Comparison of ENCODE assay signal across 14 cellular contexts in genomic region chr11:116504541-116505149, GRCh38.
"Had no signal": no experiment of that assay in that cellular context is flagged by ENCODE, and none has a peak within 500 bp of the region (broad histone marks: within the 10 kb centered on the region; RNA-seq: fewer than 3 reads in every experiment).

No MANE protein-coding gene starts in this region.

- ATAC-seq: activated CD4-positive, CD25-positive, alpha-beta regulatory T cell treated with anti-CD3 and anti-CD28 coated beads, Interleukin-2, amount 50 U/mL, for 24 hours; gastrocnemius medialis; stimulated activated effector memory CD8-positive, alpha-beta T cell treated with anti-CD3 and anti-CD28 coated beads, Interleukin-12 subunit alpha, Interleukin-12 subunit beta, amount 100 ng/mL, for 72 hours had no signal

- FAIRE-seq: islet of Langerhans had no signal

- H3K27ac Mint-ChIP-seq: activated naive CD8-positive, alpha-beta T cell treated with anti-CD3 and anti-CD28 coated beads, Interleukin-2, amount 10 ng/mL, durations not matched to agents 7 days and 5 days; naive B cell; stimulated activated effector memory CD8-positive, alpha-beta T cell treated with anti-CD3 and anti-CD28 coated beads, Interleukin-12 subunit alpha, Interleukin-12 subunit beta, amount 100 ng/mL, for 72 hours had no signal

- H3K4me3 ChIP-seq: gastrocnemius medialis, thyroid gland, uterus had no signal

- H3K9me3 ChIP-seq: gastrocnemius medialis, neutrophil, thyroid gland, uterus had no signal

- H3K9me3 Mint-ChIP-seq: activated naive CD8-positive, alpha-beta T cell treated with anti-CD3 and anti-CD28 coated beads, Interleukin-2, amount 10 ng/mL, durations not matched to agents 7 days and 5 days; stimulated activated effector memory CD8-positive, alpha-beta T cell treated with anti-CD3 and anti-CD28 coated beads, Interleukin-12 subunit alpha, Interleukin-12 subunit beta, amount 100 ng/mL, for 72 hours had no signal

- H3K4me3 Mint-ChIP-seq: activated naive CD8-positive, alpha-beta T cell treated with anti-CD3 and anti-CD28 coated beads, Interleukin-2, amount 10 ng/mL, durations not matched to agents 7 days and 5 days; stimulated activated effector memory CD8-positive, alpha-beta T cell treated with anti-CD3 and anti-CD28 coated beads, Interleukin-12 subunit alpha, Interleukin-12 subunit beta, amount 100 ng/mL, for 72 hours had no signal

- H3K27ac ChIP-seq: gastrocnemius medialis, neutrophil, thyroid gland, uterus had no signal

- H3K4me1 ChIP-seq: thyroid gland had no signal

- H3K4me1 Mint-ChIP-seq: activated naive CD8-positive, alpha-beta T cell treated with anti-CD3 and anti-CD28 coated beads, Interleukin-2, amount 10 ng/mL, durations not matched to agents 7 days and 5 days; stimulated activated effector memory CD8-positive, alpha-beta T cell treated with anti-CD3 and anti-CD28 coated beads, Interleukin-12 subunit alpha, Interleukin-12 subunit beta, amount 100 ng/mL, for 72 hours had no signal

- H3K36me3 ChIP-seq: gastrocnemius medialis, neutrophil, thyroid gland, uterus had no signal

- H3K27me3 ChIP-seq: thyroid gland, uterus had no signal

- H3K36me3 Mint-ChIP-seq: activated naive CD8-positive, alpha-beta T cell treated with anti-CD3 and anti-CD28 coated beads, Interleukin-2, amount 10 ng/mL, durations not matched to agents 7 days and 5 days; naive B cell; stimulated activated effector memory CD8-positive, alpha-beta T cell treated with anti-CD3 and anti-CD28 coated beads, Interleukin-12 subunit alpha, Interleukin-12 subunit beta, amount 100 ng/mL, for 72 hours had no signal

- DNase-seq: activated CD4-positive, alpha-beta T cell treated with anti-CD3 and anti-CD28 coated beads, Interleukin-2, amount 50 U/mL, for 1 hour; activated naive CD4-positive, alpha-beta T cell; activated naive CD8-positive, alpha-beta T cell treated with anti-CD3 and anti-CD28 coated beads, Interleukin-2, amount 10 ng/mL, durations not matched to agents 7 days and 5 days; activated T-cell treated with anti-CD3 and anti-CD28 coated beads for 4 hours; erythroblast; gastrocnemius medialis; mammary epithelial cell; naive B cell; thyroid gland; uterus had no signal
